Comparison of ENCODE assay signal across 1 cellular context in the genomic region with DNA sequence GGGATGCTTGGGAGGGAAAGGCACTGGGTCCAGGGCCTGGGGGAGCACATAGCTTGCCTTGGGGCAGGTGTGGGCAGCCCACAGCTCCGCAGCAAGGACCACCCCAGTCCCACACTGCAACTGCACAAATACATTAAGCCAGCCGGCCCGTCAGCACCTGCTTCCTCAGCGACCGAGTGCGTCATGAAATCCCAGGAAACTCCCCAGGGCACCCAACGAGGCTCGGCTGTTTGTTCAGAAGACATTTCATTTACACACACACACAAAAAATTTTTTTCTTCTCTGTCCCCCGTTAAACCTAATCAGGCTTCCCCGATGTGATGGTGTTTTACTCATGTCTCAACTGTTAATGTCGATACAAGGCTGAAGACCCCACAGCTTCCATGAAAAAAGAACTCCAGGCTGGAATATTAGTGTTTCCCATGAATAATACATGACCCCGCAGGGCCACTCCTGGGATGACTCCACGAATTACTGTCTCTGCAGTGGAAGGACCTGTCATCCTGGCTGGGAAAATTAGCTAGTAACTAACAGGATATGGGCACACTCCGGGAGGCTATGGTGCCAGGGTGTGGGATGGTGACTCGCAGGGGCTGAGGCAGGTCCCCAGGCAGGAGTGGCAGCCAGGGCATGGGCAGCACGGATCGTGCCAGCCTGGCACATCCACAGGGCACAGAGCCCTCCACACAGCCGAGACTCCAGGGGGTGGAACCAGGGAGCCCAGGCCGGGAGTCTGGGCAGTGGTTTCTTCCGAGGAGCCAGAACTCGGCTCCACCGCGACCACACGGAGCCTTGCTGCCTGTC.
TF ChIP-seq lines count a peak whose summit lies in the region.

No MANE protein-coding gene starts in this region.

TF ChIP-seq in H1, 55 proteins besides CTCF, POLR2A, EP300 and RAD21 (continued from another document):
- TF ChIP-seq, protein P1, sequence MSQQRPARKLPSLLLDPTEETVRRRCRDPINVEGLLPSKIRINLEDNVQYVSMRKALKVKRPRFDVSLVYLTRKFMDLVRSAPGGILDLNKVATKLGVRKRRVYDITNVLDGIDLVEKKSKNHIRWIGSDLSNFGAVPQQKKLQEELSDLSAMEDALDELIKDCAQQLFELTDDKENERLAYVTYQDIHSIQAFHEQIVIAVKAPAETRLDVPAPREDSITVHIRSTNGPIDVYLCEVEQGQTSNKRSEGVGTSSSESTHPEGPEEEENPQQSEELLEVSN (IDR thresholded peaks at IDR 0.05): no peak
- TF ChIP-seq RNF2 (IDR thresholded peaks at IDR 0.05; ENCODE audit: borderline replicate concordance, low read depth, low read length, missing control alignments, poor library complexity, severe bottlenecking) (no peak), SIN3A (conservative IDR thresholded peaks at IDR 0.05 in 1 of 2, IDR thresholded peaks at IDR 0.05 in 1 of 2; ENCODE audit: low read depth in 1 of 2, low read length in 2 of 2) (no peak), SP2 (IDR thresholded peaks at IDR 0.05; ENCODE audit: low read length) (no peak), KDM4A (IDR thresholded peaks at IDR 0.05; ENCODE audit: low read depth, low read length, severe bottlenecking) (no peak), ZNF274 (IDR thresholded peaks at IDR 0.05; ENCODE audit: borderline replicate concordance, extremely low read depth, low read length) (no peak), CHD2 (IDR thresholded peaks at IDR 0.05; ENCODE audit: low read length) (no peak), SAP30 (IDR thresholded peaks at IDR 0.05; ENCODE audit: insufficient read depth, insufficient replicate concordance, low read length) (no peak), BCL11A (IDR thresholded peaks at IDR 0.05; ENCODE audit: low read depth in 2 of 2, low read length in 2 of 2) (no peak), CBX8 (IDR thresholded peaks at IDR 0.05; ENCODE audit: borderline replicate concordance, low read depth, low read length) (no peak), TCF12 (IDR thresholded peaks at IDR 0.05; ENCODE audit: low read depth, low read length) (no peak), JUN (IDR thresholded peaks at IDR 0.05; ENCODE audit: low read depth, low read length) (no peak), SIX5 (IDR thresholded peaks at IDR 0.05; ENCODE audit: low read depth, low read length) (no peak), BACH1 (IDR thresholded peaks at IDR 0.05; ENCODE audit: low read length) (no peak), KDM5A (IDR thresholded peaks at IDR 0.05; ENCODE audit: low read length) (no peak)
- TF ChIP-seq, protein P2, sequence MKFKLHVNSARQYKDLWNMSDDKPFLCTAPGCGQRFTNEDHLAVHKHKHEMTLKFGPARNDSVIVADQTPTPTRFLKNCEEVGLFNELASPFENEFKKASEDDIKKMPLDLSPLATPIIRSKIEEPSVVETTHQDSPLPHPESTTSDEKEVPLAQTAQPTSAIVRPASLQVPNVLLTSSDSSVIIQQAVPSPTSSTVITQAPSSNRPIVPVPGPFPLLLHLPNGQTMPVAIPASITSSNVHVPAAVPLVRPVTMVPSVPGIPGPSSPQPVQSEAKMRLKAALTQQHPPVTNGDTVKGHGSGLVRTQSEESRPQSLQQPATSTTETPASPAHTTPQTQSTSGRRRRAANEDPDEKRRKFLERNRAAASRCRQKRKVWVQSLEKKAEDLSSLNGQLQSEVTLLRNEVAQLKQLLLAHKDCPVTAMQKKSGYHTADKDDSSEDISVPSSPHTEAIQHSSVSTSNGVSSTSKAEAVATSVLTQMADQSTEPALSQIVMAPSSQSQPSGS (IDR thresholded peaks at IDR 0.05; ENCODE audit: low read length): no peak
